24 cellular contexts compared by ENCODE assay signal in genomic region chr3:129104498-129105079, GRCh38. TPM values are rescaled to one million over a fixed set of nuclear protein-coding genes. Genes with fewer than 3 reads are reported as not detected.
DNase-seq lines count a peak whose midpoint lies in the region; ATAC-seq and TF ChIP-seq lines count a peak whose summit lies in the region.
"Had no signal": no experiment of that assay in that cellular context is flagged by ENCODE, and none has a peak within 500 bp of the region (broad histone marks: within the 10 kb centered on the region; RNA-seq: fewer than 3 reads in every experiment).

No MANE protein-coding gene starts in this region.

- H3K4me3 Mint-ChIP-seq in natural killer cell = no peak overlapping the region
- no peak overlapping the region for H3K4me3 Mint-ChIP-seq in natural killer cell treated with Interleukin-12 subunit alpha and Interleukin-12 subunit beta and Interleukin-15 and Interleukin-18, amount 100 ng/mL, for 72 hours
- H3K4me3 Mint-ChIP-seq in activated naive CD8-positive, alpha-beta T cell = no peak overlapping the region
- H3K4me3 Mint-ChIP-seq in stimulated activated naive CD8-positive, alpha-beta T cell treated with anti-CD3 and anti-CD28 coated beads, Interleukin-15, amount 100 ng/mL, for 72 hours = no peak overlapping the region
- H3K4me3 Mint-ChIP-seq: CD14-positive monocyte had no signal

- H3K27ac Mint-ChIP-seq in natural killer cell = peak overlapping the region; percentile 1 to 71
- peak overlapping the region in 1 of 2 donors; percentile 11 for H3K27ac Mint-ChIP-seq in natural killer cell treated with Interleukin-12 subunit alpha and Interleukin-12 subunit beta and Interleukin-15 and Interleukin-18, amount 100 ng/mL, for 72 hours
- peak overlapping the region; percentile 78 for H3K27ac Mint-ChIP-seq in activated naive CD8-positive, alpha-beta T cell
- peak overlapping the region; percentile 78 to 95 for H3K27ac Mint-ChIP-seq in stimulated activated naive CD8-positive, alpha-beta T cell treated with anti-CD3 and anti-CD28 coated beads, Interleukin-15, amount 100 ng/mL, for 72 hours

- TF ChIP-seq CTCF in natural killer cell (IDR thresholded peaks at IDR 0.05) = no peak

- no peaks in the 10 kb centered on the region for H3K27me3 Mint-ChIP-seq in natural killer cell (ENCODE audit: low read depth in 2 of 2)
- H3K27me3 Mint-ChIP-seq in natural killer cell treated with Interleukin-12 subunit alpha and Interleukin-12 subunit beta and Interleukin-15 and Interleukin-18, amount 100 ng/mL, for 72 hours = no peaks in the 10 kb centered on the region
- H3K27me3 Mint-ChIP-seq in activated naive CD8-positive, alpha-beta T cell = no peaks in the 10 kb centered on the region
- no peaks in the 10 kb centered on the region for H3K27me3 Mint-ChIP-seq in stimulated activated naive CD8-positive, alpha-beta T cell treated with anti-CD3 and anti-CD28 coated beads, Interleukin-15, amount 100 ng/mL, for 72 hours

- intact Hi-C loops in natural killer cell (cut with micrococcal nuclease) = no loop called here

- ATAC-seq in natural killer cell (no peak), GM18502 (IDR thresholded peaks at IDR 0.05; ENCODE audit: poor library complexity, unreplicated experiment) (no peak), GM19452 (IDR thresholded peaks at IDR 0.05; ENCODE audit: unreplicated experiment) (no peak)
- ATAC-seq in natural killer cell treated with Interleukin-12 subunit alpha and Interleukin-12 subunit beta and Interleukin-15 and Interleukin-18, amount 100 ng/mL, for 72 hours = no peak
- no peak for ATAC-seq in stimulated activated naive CD8-positive, alpha-beta T cell treated with anti-CD3 and anti-CD28 coated beads, Interleukin-15, amount 100 ng/mL, for 72 hours
- ATAC-seq: upper lobe of right lung had no signal

- no peaks in the 10 kb centered on the region for H3K9me3 Mint-ChIP-seq in natural killer cell
- no peaks in the 10 kb centered on the region for H3K9me3 Mint-ChIP-seq in natural killer cell treated with Interleukin-12 subunit alpha and Interleukin-12 subunit beta and Interleukin-15 and Interleukin-18, amount 100 ng/mL, for 72 hours
- no peaks in the 10 kb centered on the region for H3K9me3 Mint-ChIP-seq in activated naive CD8-positive, alpha-beta T cell (ENCODE audit: low read depth)
- no peaks in the 10 kb centered on the region for H3K9me3 Mint-ChIP-seq in stimulated activated naive CD8-positive, alpha-beta T cell treated with anti-CD3 and anti-CD28 coated beads, Interleukin-15, amount 100 ng/mL, for 72 hours
- H3K9me3 Mint-ChIP-seq: CD14-positive monocyte had no signal

- H3K36me3 Mint-ChIP-seq in natural killer cell = no peaks in the 10 kb centered on the region
- no peaks in the 10 kb centered on the region for H3K36me3 Mint-ChIP-seq in natural killer cell treated with Interleukin-12 subunit alpha and Interleukin-12 subunit beta and Interleukin-15 and Interleukin-18, amount 100 ng/mL, for 72 hours
- peaks cover 8% of the 10 kb centered on the region for H3K36me3 Mint-ChIP-seq in activated naive CD8-positive, alpha-beta T cell

- DNase-seq in natural killer cell = no peak
- no peak for DNase-seq in natural killer cell treated with Interleukin-12 subunit alpha and Interleukin-12 subunit beta and Interleukin-15 and Interleukin-18, amount 100 ng/mL, for 72 hours (ENCODE audit: low spot score)
- peak; percentile 25 for DNase-seq in RPMI8226
- DNase-seq in stimulated activated naive CD8-positive, alpha-beta T cell treated with anti-CD3 and anti-CD28 coated beads, Interleukin-15, amount 100 ng/mL, for 72 hours = no peak
- DNase-seq in NCI-H510A treated with DMSO at 0.1 percent for 48 hours (lab: John Stamatoyannopoulos, UW) = no peak
- DNase-seq: activated CD4-positive, CD25-positive, alpha-beta regulatory T cell; amygdala; DMS153; effector CD4-positive, alpha-beta T cell; mesendoderm; NCI-H2171; NCI-H524; T1000; upper lobe of right lung had no signal

- peaks cover 54 to 62% of the 10 kb centered on the region in 2 donors for H3K4me1 Mint-ChIP-seq in natural killer cell
- peaks cover 48 to 52% of the 10 kb centered on the region in 2 donors for H3K4me1 Mint-ChIP-seq in natural killer cell treated with Interleukin-12 subunit alpha and Interleukin-12 subunit beta and Interleukin-15 and Interleukin-18, amount 100 ng/mL, for 72 hours (ENCODE audit: low read depth in 2 of 2)
- H3K4me1 Mint-ChIP-seq in activated naive CD8-positive, alpha-beta T cell (ENCODE audit: low read depth) = peaks cover 85% of the 10 kb centered on the region
- H3K4me1 Mint-ChIP-seq in stimulated activated naive CD8-positive, alpha-beta T cell treated with anti-CD3 and anti-CD28 coated beads, Interleukin-15, amount 100 ng/mL, for 72 hours = peaks cover 94% of the 10 kb centered on the region

RNA-seq across cellular contexts. Expression of gene RAB43, which starts 17.0 kb away (rescaled TPM):
- total RNA-seq in natural killer cell = 10 to 100 TPM; 36.5 to 47.2 (median 38.3) TPM
- 10 to 100 TPM; 50.7 to 53.9 TPM for total RNA-seq in natural killer cell treated with Interleukin-12 subunit alpha and Interleukin-12 subunit beta and Interleukin-15 and Interleukin-18, amount 100 ng/mL, for 72 hours

RNA-seq across cellular contexts. Expression of gene GP9, which starts 44.0 kb away (rescaled TPM):
- total RNA-seq in natural killer cell = 1 to 10 TPM in 2 of 3 donors, under 1 TPM in 1; 0.86 to 8.6 (median 3.8) TPM
- total RNA-seq in natural killer cell treated with Interleukin-12 subunit alpha and Interleukin-12 subunit beta and Interleukin-15 and Interleukin-18, amount 100 ng/mL, for 72 hours = under 1 TPM in 1 of 2 donors, not detected in 1; 0.45 TPM
- total RNA-seq: epithelial cell of proximal tubule, fibroblast of villous mesenchyme, myocyte, omental fat pad, SK-MEL-5, subcutaneous adipose tissue had no signal

RNA-seq across cellular contexts. Expression of gene ISY1, which starts 56.3 kb away (rescaled TPM):
- 10 to 100 TPM; 51.9 to 58.2 (median 56.1) TPM for total RNA-seq in natural killer cell
- 10 to 100 TPM; 54.7 to 59.7 TPM for total RNA-seq in natural killer cell treated with Interleukin-12 subunit alpha and Interleukin-12 subunit beta and Interleukin-15 and Interleukin-18, amount 100 ng/mL, for 72 hours
